12 cellular contexts compared by ENCODE assay signal in the genomic region with DNA sequence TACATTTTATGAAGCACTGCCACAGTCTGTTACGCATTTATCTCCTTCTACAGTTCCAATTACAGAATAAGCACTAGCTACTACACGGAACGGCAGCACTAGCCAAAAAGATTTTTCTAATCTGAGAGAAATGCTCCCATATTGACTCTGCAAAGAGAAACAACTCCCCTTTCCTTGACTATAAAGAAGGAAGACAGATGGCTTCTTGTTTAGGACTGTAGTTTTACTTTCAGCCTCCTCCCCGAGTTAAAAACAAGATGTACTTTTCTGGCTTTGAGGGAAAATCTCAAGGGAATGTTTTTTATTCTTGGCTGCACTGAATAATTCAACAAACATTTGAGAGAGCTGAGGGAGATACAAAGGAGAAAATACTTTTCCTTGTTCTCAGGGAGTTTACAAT. TPM values are rescaled to one million over a fixed set of nuclear protein-coding genes. Genes with fewer than 3 reads are reported as not detected.
DNase-seq lines count a peak whose midpoint lies in the region; ATAC-seq and TF ChIP-seq lines count a peak whose summit lies in the region.
"Had no signal": no experiment of that assay in that cellular context is flagged by ENCODE, and none has a peak within 500 bp of the region (broad histone marks: within the 10 kb centered on the region; RNA-seq: fewer than 3 reads in every experiment).

No MANE protein-coding gene starts in this region.

- peaks cover 35% of the 10 kb centered on the region for H3K4me1 ChIP-seq in suprapubic skin
- H3K4me1 ChIP-seq in effector memory CD4-positive, alpha-beta T cell (ENCODE audit: control insufficient read depth, insufficient read depth, low read length, poor library complexity, severe bottlenecking) = peaks cover 14% of the 10 kb centered on the region

- H3K9me3 ChIP-seq in suprapubic skin = no peaks in the 10 kb centered on the region
- H3K9me3 ChIP-seq in effector memory CD4-positive, alpha-beta T cell (ENCODE audit: control insufficient read depth, low read length) = no peaks in the 10 kb centered on the region
- H3K9me3 ChIP-seq: body of pancreas had no signal

- DNase-seq in LHCN-M2 (ENCODE audit: low read depth) (peak; percentile 59), brain microvascular endothelial cell (no peak), immature natural killer cell (no peak), suprapubic skin (ENCODE audit: low spot score in 2 of 2) (no peak), left lobe of liver (ENCODE audit: low spot score) (no peak)
- DNase-seq in effector memory CD4-positive, alpha-beta T cell = no peak
- DNase-seq: activated CD8-positive, alpha-beta T cell treated with anti-CD3 and anti-CD28 coated beads for 36 hours; body of pancreas; NCI-H187; SHP77 treated with DMSO at 0.1 percent for 48 hours had no signal

- H3K4me3 ChIP-seq in brain microvascular endothelial cell (ENCODE audit: low read depth, low read length) (peak overlapping the region; percentile 0), suprapubic skin (no peak overlapping the region)
- no peak overlapping the region for H3K4me3 ChIP-seq in effector memory CD4-positive, alpha-beta T cell (ENCODE audit: insufficient read depth, low read depth, low read length, poor library complexity, severe bottlenecking)
- H3K4me3 ChIP-seq: body of pancreas had no signal

- 28% methylated on average over 4 of the region's 4 CpGs for WGBS in suprapubic skin

- TF ChIP-seq EP300 in suprapubic skin (IDR thresholded peaks at IDR 0.05) = no peak

- H3K27me3 Mint-ChIP-seq in immature natural killer cell (ENCODE audit: low read depth in 3 of 3) = peaks cover 1 to 12% (median 2%) of the 10 kb centered on the region in 3 donors

- H3K4me3 Mint-ChIP-seq in immature natural killer cell = peak overlapping the region in 3 of 5 donors; percentile 21 to 40 (median 39)
- H3K4me3 Mint-ChIP-seq: activated CD8-positive, alpha-beta T cell treated with anti-CD3 and anti-CD28 coated beads for 36 hours; stimulated activated naive CD8-positive, alpha-beta T cell treated with anti-CD3 and anti-CD28 coated beads, Interleukin-15, Interleukin-2, amounts not matched to agents 100 ng/mL and 50 ng/mL, for 24 hours had no signal

- H3K27ac Mint-ChIP-seq in immature natural killer cell = no peak overlapping the region
- H3K27ac Mint-ChIP-seq: activated CD8-positive, alpha-beta T cell treated with anti-CD3 and anti-CD28 coated beads for 36 hours; stimulated activated naive CD8-positive, alpha-beta T cell treated with anti-CD3 and anti-CD28 coated beads, Interleukin-15, Interleukin-2, amounts not matched to agents 100 ng/mL and 50 ng/mL, for 24 hours had no signal

- H3K27me3 ChIP-seq in brain microvascular endothelial cell (replicated peaks) = no peaks in the 10 kb centered on the region
- no peaks in the 10 kb centered on the region for H3K27me3 ChIP-seq in suprapubic skin
- no peaks in the 10 kb centered on the region for H3K27me3 ChIP-seq in effector memory CD4-positive, alpha-beta T cell (replicated peaks; ENCODE audit: control insufficient read depth, insufficient read depth, low read length, poor library complexity, severe bottlenecking)
- H3K27me3 ChIP-seq: body of pancreas had no signal

- H3K36me3 ChIP-seq in brain microvascular endothelial cell (replicated peaks) = no peaks in the 10 kb centered on the region
- no peaks in the 10 kb centered on the region for H3K36me3 ChIP-seq in suprapubic skin
- H3K36me3 ChIP-seq in effector memory CD4-positive, alpha-beta T cell (ENCODE audit: control insufficient read depth, insufficient read depth, low read length) = no peaks in the 10 kb centered on the region

- H3K4me1 Mint-ChIP-seq in immature natural killer cell = peaks cover 23 to 38% of the 10 kb centered on the region in 2 donors

- in situ Hi-C loops in brain microvascular endothelial cell (cut with HindIII; ENCODE audit: low pct_ligation_motif_present, low sequenced_read_pairs) = no loop called here

- H3K9me3 Mint-ChIP-seq in immature natural killer cell = peaks cover 0 to 2% (median 0%) of the 10 kb centered on the region in 6 donors
- H3K9me3 Mint-ChIP-seq: activated CD8-positive, alpha-beta T cell treated with anti-CD3 and anti-CD28 coated beads for 36 hours; stimulated activated naive CD8-positive, alpha-beta T cell treated with anti-CD3 and anti-CD28 coated beads, Interleukin-15, Interleukin-2, amounts not matched to agents 100 ng/mL and 50 ng/mL, for 24 hours had no signal

- TF ChIP-seq CTCF in brain microvascular endothelial cell (IDR thresholded peaks at IDR 0.05; ENCODE audit: low read depth, low read length, missing control alignments) = no peak
- TF ChIP-seq CTCF in suprapubic skin (IDR thresholded peaks at IDR 0.05) = no peak

- H3K36me3 Mint-ChIP-seq in immature natural killer cell = no peaks in the 10 kb centered on the region

- no peak for TF ChIP-seq POLR2A in suprapubic skin (IDR thresholded peaks at IDR 0.05)

- H3K27ac ChIP-seq in brain microvascular endothelial cell = peak overlapping the region; percentile 42
- peak overlapping the region; percentile 52 for H3K27ac ChIP-seq in suprapubic skin
- no peak overlapping the region for H3K27ac ChIP-seq in effector memory CD4-positive, alpha-beta T cell (ENCODE audit: insufficient read depth, low read length, poor library complexity, severe bottlenecking)

- no peak for ATAC-seq in HG03520 (IDR thresholded peaks at IDR 0.05; ENCODE audit: unreplicated experiment)
- ATAC-seq in left lobe of liver = no peak
- ATAC-seq: activated CD8-positive, alpha-beta T cell treated with anti-CD3 and anti-CD28 coated beads for 36 hours; body of pancreas had no signal

RNA-seq across cellular contexts. Expression of gene SLC44A1, which starts 1.9 kb away (rescaled TPM):
- total RNA-seq in LHCN-M2 (2014; rRNA removed) = 30.5 and 32.0 TPM in 2 replicates
- polyA plus RNA-seq in LHCN-M2 (2012) = 5.6 TPM
- 10 to 100 TPM; 13.1 to 30.9 (median 25.0) TPM for polyA plus RNA-seq in immature natural killer cell
- total RNA-seq in suprapubic skin = 10 to 100 TPM; 36.2 to 79.0 (median 57.2) TPM
- total RNA-seq in left lobe of liver = 54.1 TPM
